ENCODE assay signal across 10 cellular contexts in the genomic region with DNA sequence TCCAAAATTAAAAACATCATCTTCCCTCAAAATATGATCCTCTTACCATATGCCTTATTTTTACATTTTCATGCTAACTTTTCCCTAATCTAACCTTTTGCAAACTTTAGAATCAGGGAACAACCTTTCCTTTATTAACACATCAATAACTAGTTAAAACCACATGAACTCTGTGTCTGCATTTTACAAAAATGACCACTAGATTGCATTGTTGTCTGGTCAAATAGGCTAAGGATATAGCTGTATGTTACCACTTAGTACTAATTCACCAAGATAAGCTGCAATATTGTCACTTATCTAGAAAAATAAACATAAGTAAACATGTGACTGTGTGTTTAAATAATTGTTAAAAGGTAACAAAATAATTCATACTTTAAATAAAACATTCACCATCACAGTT.
DNase-seq lines count a peak whose midpoint lies in the region; ATAC-seq, FAIRE-seq and TF ChIP-seq lines count a peak whose summit lies in the region.
"Had no signal": no experiment of that assay in that cellular context is flagged by ENCODE, and none has a peak within 500 bp of the region (broad histone marks: within the 10 kb centered on the region; RNA-seq: fewer than 3 reads in every experiment).

No MANE protein-coding gene starts in this region.

- intact Hi-C loops in activated T-helper 2 cell treated with anti-CD3 and anti-CD28 coated beads, Interferon-gamma antibody, Interleukin-2, Interleukin-4, amounts not matched to agents 10 μg/mL and 5 μg/mL and 100 μg/mL, durations not matched to agents 14 hours and 24 hours and 36 hours (cut with micrococcal nuclease), result no loop called here

- peak; percentile 82 for FAIRE-seq in islet of Langerhans (lab: Jason Lieb, UNC)

- H3K4me3 ChIP-seq in BJ (ENCODE audit: low read depth, low read length), result no peak overlapping the region

- ATAC-seq in GM21619 (IDR thresholded peaks at IDR 0.05; ENCODE audit: unreplicated experiment) (peak; percentile 54), HG02870 (IDR thresholded peaks at IDR 0.05; ENCODE audit: unreplicated experiment) (no peak), GM18870 (IDR thresholded peaks at IDR 0.05; ENCODE audit: unreplicated experiment) (no peak)

- H3K27me3 Mint-ChIP-seq in activated T-helper 2 cell treated with anti-CD3 and anti-CD28 coated beads, Interferon-gamma antibody, Interleukin-2, Interleukin-4, amounts not matched to agents 10 μg/mL and 5 μg/mL and 100 μg/mL, durations not matched to agents 14 hours and 24 hours and 36 hours (ENCODE audit: low read depth), result no peaks in the 10 kb centered on the region
- H3K27me3 Mint-ChIP-seq: activated naive CD4-positive, alpha-beta T cell treated with anti-CD3 and anti-CD28 coated beads, Interleukin-2, amount 50 U/mL, for 24 hours had no signal

- H3K36me3 ChIP-seq in BJ (ENCODE audit: control insufficient read depth, insufficient read depth, low read length), result no peaks in the 10 kb centered on the region

- in situ Hi-C loops in SK-MEL-5 (cut with HindIII; ENCODE audit: low pct_unique_long_range_greater_than_20kb, low sequenced_read_pairs), result no loop called here

- peaks cover 21% of the 10 kb centered on the region for H3K9me3 Mint-ChIP-seq in activated T-helper 2 cell treated with anti-CD3 and anti-CD28 coated beads, Interferon-gamma antibody, Interleukin-2, Interleukin-4, amounts not matched to agents 10 μg/mL and 5 μg/mL and 100 μg/mL, durations not matched to agents 14 hours and 24 hours and 36 hours

- no peak overlapping the region for H3K27ac Mint-ChIP-seq in activated T-helper 2 cell treated with anti-CD3 and anti-CD28 coated beads, Interferon-gamma antibody, Interleukin-2, Interleukin-4, amounts not matched to agents 10 μg/mL and 5 μg/mL and 100 μg/mL, durations not matched to agents 14 hours and 24 hours and 36 hours

- POLR2A ChIA-PET in BJ (lab: Charles Lee), result interaction anchor here (0.5 kb wide), 1 partner anchor 33 kb away, joined by 3 read pairs; no protein-coding TSS in a partner anchor

- H3K4me1 Mint-ChIP-seq in activated T-helper 2 cell treated with anti-CD3 and anti-CD28 coated beads, Interferon-gamma antibody, Interleukin-2, Interleukin-4, amounts not matched to agents 10 μg/mL and 5 μg/mL and 100 μg/mL, durations not matched to agents 14 hours and 24 hours and 36 hours (ENCODE audit: low read depth), result peaks cover 13% of the 10 kb centered on the region

- no peak overlapping the region for H3K4me3 Mint-ChIP-seq in activated T-helper 2 cell treated with anti-CD3 and anti-CD28 coated beads, Interferon-gamma antibody, Interleukin-2, Interleukin-4, amounts not matched to agents 10 μg/mL and 5 μg/mL and 100 μg/mL, durations not matched to agents 14 hours and 24 hours and 36 hours (ENCODE audit: low read depth)
- H3K4me3 Mint-ChIP-seq: activated naive CD4-positive, alpha-beta T cell treated with anti-CD3 and anti-CD28 coated beads, Interleukin-2, amount 50 U/mL, for 24 hours had no signal

- H3K36me3 Mint-ChIP-seq in activated T-helper 2 cell treated with anti-CD3 and anti-CD28 coated beads, Interferon-gamma antibody, Interleukin-2, Interleukin-4, amounts not matched to agents 10 μg/mL and 5 μg/mL and 100 μg/mL, durations not matched to agents 14 hours and 24 hours and 36 hours (ENCODE audit: low read depth), result peaks cover 39% of the 10 kb centered on the region

- H3K27me3 ChIP-seq in BJ (ENCODE audit: control insufficient read depth, insufficient read depth, low read length), result no peaks in the 10 kb centered on the region

- CTCF ChIA-PET in BJ (lab: Yijun Ruan, JAX), result interaction anchor here (0.6 to 2.8 kb wide), 5 partner anchors 8 to 225 kb away, joined by 3 to 15 read pairs (median 3); no protein-coding TSS in a partner anchor

- DNase-seq in BJ (ENCODE audit: low read depth) (no peak), SK-MEL-5 (ENCODE audit: low read depth, low spot score) (peak; percentile 51), cerebellum (ENCODE audit: low spot score) (no peak)
- DNase-seq in activated T-helper 2 cell treated with anti-CD3 and anti-CD28 coated beads, Interferon-gamma antibody, Interleukin-2, Interleukin-4, amounts not matched to agents 10 μg/mL and 5 μg/mL and 100 μg/mL, durations not matched to agents 14 hours and 24 hours and 36 hours (ENCODE audit: low spot score), result no peak
- DNase-seq: stimulated activated CD4-positive, alpha-beta T cell treated with anti-CD3 and anti-CD28 coated beads, Interleukin-2, amount 100 ng/mL, for 48 hours had no signal

- TF ChIP-seq CTCF in BJ (IDR thresholded peaks at IDR 0.05; ENCODE audit: insufficient read depth, low read depth, low read length), result peak; percentile 31; the same call in 1 of the 2 replicates
